Comparison of ENCODE assay signal across 11 cellular contexts in genomic region chr19:56294557-56294956, GRCh38. TPM values are rescaled to one million over a fixed set of nuclear protein-coding genes. Genes with fewer than 3 reads are reported as not detected.
DNase-seq lines count a peak whose midpoint lies in the region; ATAC-seq and TF ChIP-seq lines count a peak whose summit lies in the region.
"Had no signal": no experiment of that assay in that cellular context is flagged by ENCODE, and none has a peak within 500 bp of the region (broad histone marks: within the 10 kb centered on the region; RNA-seq: fewer than 3 reads in every experiment).

No MANE protein-coding gene starts in this region.

- H3K27ac Mint-ChIP-seq in T-cell, result no peak overlapping the region

- ATAC-seq in aorta (ENCODE audit: low FRiP score) (no peak), T-cell (replicated peaks in 1 of 4) (no peak)
- ATAC-seq: upper lobe of right lung had no signal

- WGBS in aorta, 2 donors, result 88 to 92% methylated on average over 4 of the region's 4 CpGs

- intact Hi-C loops in aorta (cut with DNase I), result no loop called here

- no peaks in the 10 kb centered on the region for H3K27me3 ChIP-seq in aorta (ENCODE audit: control insufficient read depth in 1 of 2, insufficient read depth in 2 of 2, low read length in 1 of 2)
- no peaks in the 10 kb centered on the region for H3K27me3 ChIP-seq in WERI-Rb-1 (ENCODE audit: insufficient read depth, low read depth, severe bottlenecking)
- H3K27me3 ChIP-seq: upper lobe of right lung had no signal

- no peaks in the 10 kb centered on the region for H3K27me3 Mint-ChIP-seq in T-cell

- H3K4me1 ChIP-seq in aorta (ENCODE audit: control insufficient read depth in 1 of 2, insufficient read depth in 2 of 2, low read length in 2 of 2), result no peaks in the 10 kb centered on the region
- H3K4me1 ChIP-seq: upper lobe of right lung had no signal

- CTCF ChIA-PET in T-cell (lab: Charles Lee), result interaction anchor here in 1 of 2 donors (0.7 kb wide), 1 partner anchor 11 kb away, joined by 3 read pairs; no protein-coding TSS in a partner anchor

- no peak overlapping the region for H3K4me3 Mint-ChIP-seq in T-cell

- H3K9me3 ChIP-seq in aorta (ENCODE audit: control insufficient read depth, low read length) (no peaks in the 10 kb centered on the region), WERI-Rb-1 (ENCODE audit: severe bottlenecking) (no peaks in the 10 kb centered on the region)
- H3K9me3 ChIP-seq: upper lobe of right lung had no signal

- H3K36me3 Mint-ChIP-seq in T-cell, result peaks cover 50% of the 10 kb centered on the region

- H3K4me3 ChIP-seq in aorta (ENCODE audit: low read length in 2 of 2), result no peak overlapping the region
- H3K4me3 ChIP-seq in WERI-Rb-1 (ENCODE audit: low read depth, low read length), result no peak overlapping the region
- H3K4me3 ChIP-seq: upper lobe of right lung had no signal

- H3K36me3 ChIP-seq in aorta (ENCODE audit: control insufficient read depth in 1 of 2, insufficient read depth in 2 of 2, low read length in 1 of 2), result no peaks in the 10 kb centered on the region
- H3K36me3 ChIP-seq in WERI-Rb-1, result no peaks in the 10 kb centered on the region

- TF ChIP-seq CTCF in WERI-Rb-1 (IDR thresholded peaks at IDR 0.05; ENCODE audit: low read depth, low read length), result no peak

- no peaks in the 10 kb centered on the region for H3K9me3 Mint-ChIP-seq in T-cell

- DNase-seq in COLO668 (lab: John Stamatoyannopoulos, UW; ENCODE audit: unreplicated experiment) (peak; percentile 61), NCI-H146 treated with DMSO at 0.1 percent for 48 hours (lab: John Stamatoyannopoulos, UW; ENCODE audit: unreplicated experiment) (peak; percentile 73), SW480 (ENCODE audit: low spot score) (peak; percentile 46), iris pigment epithelial cell (ENCODE audit: low read depth) (peak; percentile 25), NCI-H524 treated with DMSO at 0.1 percent for 48 hours (lab: John Stamatoyannopoulos, UW) (no peak), aorta (no peak), WERI-Rb-1 (no peak), T-cell (no peak)
- DNase-seq: NCI-H1436 treated with DMSO at 0.1 percent for 48 hours, upper lobe of right lung had no signal

- POLR2A ChIA-PET in T-cell (lab: Charles Lee), result no interaction called here

- H3K27ac ChIP-seq in aorta (ENCODE audit: low read depth in 1 of 2, low read length in 2 of 2) (no peak overlapping the region), WERI-Rb-1 (no peak overlapping the region)
- H3K27ac ChIP-seq: upper lobe of right lung had no signal

- H3K4me1 Mint-ChIP-seq in T-cell, result no peaks in the 10 kb centered on the region

RNA-seq across cellular contexts. Expression of gene ZSCAN5A, which starts 20.1 kb away (rescaled TPM):
- total RNA-seq in aorta (10 to 100 TPM; 10.2 to 13.8 TPM), T-cell (10 to 100 TPM in 4 of 5 donors, 1 to 10 TPM in 1; 9.5 to 12.7 (median 11.1) TPM)
- 1 to 10 TPM; 1.7 to 7.8 TPM for polyA plus RNA-seq in aorta

RNA-seq across cellular contexts. Expression of gene EDDM13, which starts 22.0 kb away (rescaled TPM):
- total RNA-seq in aorta (not detected), T-cell (not detected)
- not detected for polyA plus RNA-seq in aorta
- total RNA-seq: endothelial cell of umbilical vein had no signal

Comparison
In these comparisons a context has a peak if more than half of its experiments do, and no peak if none do; other contexts are left out.
1. DNase-seq: peak in COLO668 (single experiment), NCI-H146 treated with DMSO at 0.1 percent for 48 hours (single experiment), SW480 (single experiment) and iris pigment epithelial cell (single experiment); none in NCI-H524 treated with DMSO at 0.1 percent for 48 hours (single experiment), aorta (0 of 2), WERI-Rb-1 (single experiment) and T-cell (0 of 34).